In the genomic region with DNA sequence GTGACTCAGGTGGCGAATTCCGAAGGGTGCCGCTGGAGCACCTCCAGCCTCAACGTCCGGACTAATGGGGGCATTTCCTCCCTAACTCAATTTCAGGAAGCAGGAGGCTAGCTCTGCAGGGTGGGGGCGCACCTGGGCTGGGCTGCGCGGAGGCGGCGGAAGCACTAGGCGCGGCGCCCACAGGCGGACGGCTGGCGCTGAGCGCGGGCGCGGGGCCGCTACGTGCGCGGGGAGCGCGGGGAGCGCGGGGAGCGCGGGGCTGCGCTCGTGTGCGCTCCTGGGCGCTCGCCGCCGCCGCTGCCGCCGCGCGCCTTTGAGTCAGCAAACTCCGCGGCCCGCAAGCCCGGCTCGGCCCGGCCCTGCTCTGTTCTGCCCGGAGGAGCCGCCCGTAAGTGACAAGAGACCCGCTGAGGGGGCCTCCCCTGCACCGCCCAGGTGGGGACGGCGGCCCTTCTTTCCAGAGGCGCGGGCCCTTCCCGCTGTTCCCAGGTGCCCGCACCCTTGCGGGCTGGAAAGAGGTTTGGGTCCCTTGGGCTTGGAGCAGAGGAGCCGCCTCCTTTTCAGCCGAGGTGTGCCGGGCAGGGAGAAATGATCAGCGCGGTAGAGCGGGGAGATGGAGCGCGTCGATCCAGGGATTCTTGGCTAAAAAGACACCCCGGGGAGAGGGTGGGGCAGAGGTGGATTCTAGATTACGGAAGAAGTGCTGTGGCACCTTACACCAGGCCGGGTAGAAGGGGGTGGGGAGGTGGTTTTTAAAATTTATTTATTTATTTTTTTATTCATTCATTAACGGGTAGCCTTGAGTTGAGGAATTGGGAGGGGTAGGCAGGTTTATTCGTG, we compare ENCODE assay signal across 8 cellular contexts. TPM values are rescaled to one million over a fixed set of nuclear protein-coding genes. Genes with fewer than 3 reads are reported as not detected.
DNase-seq lines count a peak whose midpoint lies in the region; ATAC-seq and TF ChIP-seq lines count a peak whose summit lies in the region.

A gene with protein sequence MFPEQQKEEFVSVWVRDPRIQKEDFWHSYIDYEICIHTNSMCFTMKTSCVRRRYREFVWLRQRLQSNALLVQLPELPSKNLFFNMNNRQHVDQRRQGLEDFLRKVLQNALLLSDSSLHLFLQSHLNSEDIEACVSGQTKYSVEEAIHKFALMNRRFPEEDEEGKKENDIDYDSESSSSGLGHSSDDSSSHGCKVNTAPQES (plus strand): TSS at position 164 of the 840 bp plus-strand sequence. CDS start 54,581 bp downstream, outside the sequence.

- DNase-seq in AML-193 (lab: John Stamatoyannopoulos, UW) (peak; percentile 21 to 26), NCI-H774 (lab: John Stamatoyannopoulos, UW) (peak; percentile 67), natural killer cell (peak; percentile 70)
- DNase-seq in activated CD8-positive, alpha-beta memory T cell treated with anti-CD3 and anti-CD28 coated beads, Interleukin-2, amount 50 U/mL, for 1 hour (ENCODE audit: extremely low read depth): peak; percentile 22
- peak; percentile 59 for DNase-seq in stimulated activated naive CD4-positive, alpha-beta T cell treated with Interleukin-2 at 50 U/mL for 16 hours (lab: John Stamatoyannopoulos, UW)

- peak within 1 kb of the TSS; percentile 97 for H3K27ac Mint-ChIP-seq in natural killer cell

- H3K4me1 ChIP-seq in esophagus (ENCODE audit: control insufficient read depth in 2 of 2, insufficient read depth in 2 of 2, low read length in 1 of 2): no peaks in the 10 kb centered on the region

- TF ChIP-seq POLR2A in GM19193 (IDR thresholded peaks at IDR 0.05; ENCODE audit: extremely low read depth, insufficient read depth, insufficient read length): peak; percentile 73

- H3K4me1 Mint-ChIP-seq in natural killer cell: peaks cover 36 to 46% of the 10 kb centered on the region in 2 donors

- no peak for TF ChIP-seq CTCF in natural killer cell (IDR thresholded peaks at IDR 0.05)

- H3K4me3 ChIP-seq in esophagus (ENCODE audit: low read depth in 1 of 2, low read length in 2 of 2): peak within 1 kb of the TSS; percentile 42 to 63

- no peaks in the 10 kb centered on the region for H3K27me3 ChIP-seq in esophagus (ENCODE audit: control insufficient read depth in 1 of 2, insufficient read depth in 2 of 2, low read length in 2 of 2)

- no peaks in the 10 kb centered on the region for H3K9me3 ChIP-seq in esophagus (ENCODE audit: control insufficient read depth in 2 of 2, insufficient read depth in 1 of 2, low read depth in 1 of 2, low read length in 1 of 2)

- no peaks in the 10 kb centered on the region for H3K27me3 Mint-ChIP-seq in natural killer cell (ENCODE audit: low read depth in 2 of 2)

- intact Hi-C loops in natural killer cell (cut with micrococcal nuclease): loop anchor here (5.0 to 10.0 kb wide), 3 partner anchors 75 to 1467 kb away; no protein-coding TSS in a partner anchor

- H3K27ac ChIP-seq in esophagus (ENCODE audit: low read depth in 2 of 2, low read length in 1 of 2): no peak within 1 kb of the TSS

- H3K4me3 Mint-ChIP-seq in natural killer cell: peak within 1 kb of the TSS; percentile 97

- 1 to 2% methylated on average over 65 to 74 of the region's 74 CpGs for WGBS in esophagus, 2 donors

- ATAC-seq in HG03439 (IDR thresholded peaks at IDR 0.05; ENCODE audit: unreplicated experiment) (peak; percentile 80), natural killer cell (peak; percentile 66 to 83 (median 73))

- no peaks in the 10 kb centered on the region for H3K9me3 Mint-ChIP-seq in natural killer cell

- H3K36me3 ChIP-seq in esophagus (ENCODE audit: control insufficient read depth in 2 of 2, insufficient read depth in 2 of 2, low read length in 1 of 2): no peaks in the 10 kb centered on the region

- no peaks in the 10 kb centered on the region for H3K36me3 Mint-ChIP-seq in natural killer cell

RNA-seq across cellular contexts. Expression of the gene that starts here (rescaled TPM):
- under 1 TPM; 0.44 to 0.61 TPM for polyA plus RNA-seq in esophagus
- 10 to 100 TPM; 17.2 to 26.8 (median 21.3) TPM for total RNA-seq in natural killer cell
